In the genomic region with DNA sequence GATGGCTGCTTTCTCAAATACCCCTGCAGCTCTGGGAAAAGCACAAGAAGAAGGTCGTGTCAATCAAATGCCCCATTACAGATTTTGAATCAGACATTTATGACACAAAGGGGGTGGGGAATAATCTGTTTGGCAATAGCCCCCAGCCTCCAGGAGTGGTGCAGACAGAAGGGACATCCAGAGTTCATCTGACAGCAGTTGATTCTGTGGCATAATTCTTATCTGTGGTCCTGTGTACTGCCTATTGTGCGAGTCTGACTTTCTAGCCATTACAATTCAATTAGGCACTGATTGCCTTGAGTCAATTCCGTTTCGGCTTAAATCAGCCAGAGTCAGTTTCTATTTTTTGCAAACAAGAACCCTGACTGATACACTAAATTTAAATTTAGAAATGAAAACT, we compare ENCODE assay signal across 23 cellular contexts.
"Had no signal": no experiment of that assay in that cellular context is flagged by ENCODE, and none has a peak within 500 bp of the region (broad histone marks: within the 10 kb centered on the region; RNA-seq: fewer than 3 reads in every experiment).

No MANE protein-coding gene starts in this region.

- H3K27me3 ChIP-seq: colonic mucosa, esophagus squamous epithelium, gastrocnemius medialis, left lung had no signal

- ATAC-seq: effector memory CD8-positive, alpha-beta T cell; esophagus mucosa; gastrocnemius medialis; heart right ventricle; left cardiac atrium; left lung; left ventricle myocardium superior; lower lobe of right lung; mucosa of descending colon had no signal

- H3K36me3 ChIP-seq: colonic mucosa, esophagus squamous epithelium, gastrocnemius medialis, heart right ventricle, left lung, lower lobe of right lung had no signal

- H3K27ac ChIP-seq: colonic mucosa, epithelial cell of prostate, esophagus squamous epithelium, gastrocnemius medialis, heart right ventricle, left lung, lower lobe of right lung had no signal

- H3K9me3 ChIP-seq: colonic mucosa, esophagus squamous epithelium, gastrocnemius medialis, heart right ventricle, left lung, lower lobe of right lung, mucosa of descending colon had no signal

- DNase-seq: colonic mucosa; cortex of kidney; effector CD8-positive, alpha-beta T cell; effector memory CD8-positive, alpha-beta T cell; endodermal cell; erythroblast; esophagus squamous epithelium; foreskin fibroblast; foreskin melanocyte; gastrocnemius medialis; glutamatergic neuron; head of caudate nucleus; heart right ventricle; hippocampal formation; left cardiac atrium; left lung; left ventricle myocardium superior; lower lobe of right lung; mesenchymal stem cell; mucosa of descending colon; naive B cell had no signal

- H3K4me1 ChIP-seq: colonic mucosa, esophagus squamous epithelium, gastrocnemius medialis, left lung, lower lobe of right lung had no signal

- H3K4me3 ChIP-seq: colonic mucosa, esophagus squamous epithelium, gastrocnemius medialis, heart right ventricle, left lung, lower lobe of right lung, mucosa of descending colon had no signal
